8 cellular contexts compared by ENCODE assay signal in the genomic region with DNA sequence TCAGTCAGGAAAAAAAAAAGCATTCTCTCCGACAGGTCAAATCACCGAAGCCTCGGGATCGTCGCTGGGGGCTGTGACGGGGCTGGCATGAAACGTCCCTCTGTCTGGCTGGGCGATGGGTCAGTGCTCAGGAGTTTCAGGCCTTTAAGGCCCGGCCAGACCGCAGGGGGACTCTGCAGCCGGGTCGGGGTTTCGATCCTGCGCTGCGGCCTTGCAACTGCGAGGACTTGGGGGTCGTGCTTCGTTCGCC. TPM values are rescaled to one million over a fixed set of nuclear protein-coding genes. Genes with fewer than 3 reads are reported as not detected.
DNase-seq lines count a peak whose midpoint lies in the region; ATAC-seq and TF ChIP-seq lines count a peak whose summit lies in the region.

No MANE protein-coding gene starts in this region.

- H3K27me3 Mint-ChIP-seq in IgD-negative memory B cell: peaks cover 2% of the 10 kb centered on the region
- H3K27me3 Mint-ChIP-seq in natural killer cell treated with Interleukin-12 subunit alpha and Interleukin-12 subunit beta and Interleukin-15 and Interleukin-18, amount 100 ng/mL, for 72 hours: no peaks in the 10 kb centered on the region

- H3K36me3 Mint-ChIP-seq in IgD-negative memory B cell: no peaks in the 10 kb centered on the region
- H3K36me3 Mint-ChIP-seq in natural killer cell treated with Interleukin-12 subunit alpha and Interleukin-12 subunit beta and Interleukin-15 and Interleukin-18, amount 100 ng/mL, for 72 hours: no peaks in the 10 kb centered on the region

- H3K4me1 Mint-ChIP-seq in IgD-negative memory B cell: peaks cover 16 to 28% (median 19%) of the 10 kb centered on the region in 3 donors
- H3K4me1 Mint-ChIP-seq in natural killer cell treated with Interleukin-12 subunit alpha and Interleukin-12 subunit beta and Interleukin-15 and Interleukin-18, amount 100 ng/mL, for 72 hours (ENCODE audit: low read depth in 2 of 2): peaks cover 24 to 30% of the 10 kb centered on the region in 2 donors

- peak overlapping the region; percentile 82 to 94 (median 88) for H3K4me3 Mint-ChIP-seq in IgD-negative memory B cell
- H3K4me3 Mint-ChIP-seq in natural killer cell treated with Interleukin-12 subunit alpha and Interleukin-12 subunit beta and Interleukin-15 and Interleukin-18, amount 100 ng/mL, for 72 hours: peak overlapping the region; percentile 93

- DNase-seq in AG10803 (ENCODE audit: low read depth) (no peak), occipital lobe (lab: John Stamatoyannopoulos, UW) (no peak), GDM1 (lab: John Stamatoyannopoulos, UW) (no peak), NCI-H2227 treated with DMSO at 0.1 percent for 48 hours (lab: John Stamatoyannopoulos, UW) (no peak)
- DNase-seq in natural killer cell treated with Interleukin-12 subunit alpha and Interleukin-12 subunit beta and Interleukin-15 and Interleukin-18, amount 100 ng/mL, for 72 hours (ENCODE audit: low spot score): no peak

- peak overlapping the region; percentile 75 for H3K4me3 ChIP-seq in AG10803 (ENCODE audit: low read length)

- ATAC-seq in natural killer cell treated with Interleukin-12 subunit alpha and Interleukin-12 subunit beta and Interleukin-15 and Interleukin-18, amount 100 ng/mL, for 72 hours: no peak
- no peak for ATAC-seq in GM18861 (IDR thresholded peaks at IDR 0.05; ENCODE audit: unreplicated experiment)

- peak overlapping the region; percentile 98 for H3K27ac ChIP-seq in cingulate gyrus (ENCODE audit: low read depth, low read length)

- H3K9me3 Mint-ChIP-seq in IgD-negative memory B cell: no peaks in the 10 kb centered on the region
- no peaks in the 10 kb centered on the region for H3K9me3 Mint-ChIP-seq in natural killer cell treated with Interleukin-12 subunit alpha and Interleukin-12 subunit beta and Interleukin-15 and Interleukin-18, amount 100 ng/mL, for 72 hours

- H3K27ac Mint-ChIP-seq in IgD-negative memory B cell: peak overlapping the region; percentile 61 to 88 (median 77)
- peak overlapping the region; percentile 36 to 72 for H3K27ac Mint-ChIP-seq in natural killer cell treated with Interleukin-12 subunit alpha and Interleukin-12 subunit beta and Interleukin-15 and Interleukin-18, amount 100 ng/mL, for 72 hours

- TF ChIP-seq CTCF in AG10803 (conservative IDR thresholded peaks at IDR 0.05; ENCODE audit: low read length): 0 out of 2 replicates have a peak, but pooled peaks have one; percentile 1

RNA-seq across cellular contexts. Expression of a gene that starts 8.2 kb away (rescaled TPM):
- 3.9 TPM for polyA plus RNA-seq in IgD-negative memory B cell
- 10 to 100 TPM; 21.0 to 29.3 TPM for total RNA-seq in natural killer cell treated with Interleukin-12 subunit alpha and Interleukin-12 subunit beta and Interleukin-15 and Interleukin-18, amount 100 ng/mL, for 72 hours
- 19.5 TPM for total RNA-seq in occipital lobe

RNA-seq across cellular contexts. Expression of a gene that starts 17.8 kb away (rescaled TPM):
- polyA plus RNA-seq in IgD-negative memory B cell: not detected
- 1,000 to 10,000 TPM; 1,591 to 3,879 TPM for total RNA-seq in natural killer cell treated with Interleukin-12 subunit alpha and Interleukin-12 subunit beta and Interleukin-15 and Interleukin-18, amount 100 ng/mL, for 72 hours
- total RNA-seq in occipital lobe: under 0.01 TPM

Comparison
In these comparisons a context has a peak if more than half of its experiments do, and no peak if none do; other contexts are left out.
1. RNA of a gene that starts 17.8 kb away (total RNA-seq): 1,591 to 3,879 TPM in natural killer cell treated with Interleukin-12 subunit alpha and Interleukin-12 subunit beta and Interleukin-15 and Interleukin-18, amount 100 ng/mL, for 72 hours; under 0.01 TPM in occipital lobe (single experiment); every median in the first group is over 1,000 times any median in the second.